Comparison of ENCODE assay signal across 7 cellular contexts in the genomic region with DNA sequence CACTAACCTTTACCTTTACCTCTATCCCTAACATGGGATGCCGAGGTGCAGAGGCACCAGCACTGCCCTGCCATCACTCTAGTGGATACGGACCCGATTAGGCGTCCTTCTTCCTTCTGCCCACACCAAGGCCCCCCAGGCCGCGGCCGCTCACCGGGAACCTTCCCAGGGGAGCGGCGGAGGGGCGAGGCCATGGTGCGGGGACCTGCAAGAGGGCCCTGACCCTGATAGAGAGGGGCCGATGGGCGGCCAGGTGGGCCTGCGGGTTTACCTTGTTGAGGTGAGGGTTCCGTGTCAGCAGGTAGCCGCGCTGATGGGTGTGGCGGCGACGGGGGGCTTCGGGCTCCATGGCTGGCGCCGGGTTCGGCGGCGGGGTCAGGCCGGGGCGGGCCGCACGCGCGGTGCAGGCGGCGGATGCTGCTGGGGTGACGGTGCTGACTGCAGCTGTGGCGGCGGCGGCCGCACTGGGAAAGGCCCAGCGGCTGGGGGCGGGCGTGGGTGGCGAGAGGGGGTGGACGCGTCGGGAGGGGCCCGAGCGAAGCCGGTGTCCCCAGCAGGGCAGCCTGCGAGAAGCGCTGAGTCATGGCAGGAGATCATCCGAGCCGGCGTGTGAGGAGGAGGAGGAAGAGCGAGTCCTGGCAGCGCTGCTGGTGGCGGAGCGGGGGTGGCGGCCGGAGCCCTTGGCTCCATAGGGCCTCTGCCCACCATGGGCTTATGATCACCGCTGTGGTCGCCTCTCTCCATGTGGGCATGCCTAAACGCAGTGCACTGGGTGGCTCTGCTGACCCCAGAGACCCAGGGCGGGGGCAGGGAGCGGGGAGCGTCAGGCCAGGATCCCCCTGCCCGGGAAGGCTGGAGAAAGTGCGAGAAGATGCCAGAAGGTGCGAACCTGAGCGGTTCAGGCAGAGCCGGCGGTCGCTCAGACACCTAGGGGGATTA. TPM values are rescaled to one million over a fixed set of nuclear protein-coding genes. Genes with fewer than 3 reads are reported as not detected.
DNase-seq lines count a peak whose midpoint lies in the region; ATAC-seq and TF ChIP-seq lines count a peak whose summit lies in the region.

A gene (minus strand): TSS at position 446 of the 939 bp plus-strand sequence. CDS start 97 bp downstream, at position 349.

- H3K79me2 ChIP-seq in KMS-11 (ENCODE audit: insufficient read depth, low read depth): peaks cover 46% of the 10 kb centered on the region

- H3K27ac Mint-ChIP-seq in activated CD4-positive, alpha-beta memory T cell treated with anti-CD3 and anti-CD28 coated beads, Interleukin-2, amount 10 ng/mL, durations not matched to agents 7 days and 5 days: no peak within 1 kb of the TSS
- peak within 1 kb of the TSS; percentile 80 for H3K27ac Mint-ChIP-seq in stimulated activated effector memory CD8-positive, alpha-beta T cell treated with anti-CD3 and anti-CD28 coated beads, Interleukin-12 subunit alpha, Interleukin-12 subunit beta, amount 100 ng/mL, for 72 hours

- H3K4me3 ChIP-seq in KMS-11 (IDR thresholded peaks at IDR 0.05; ENCODE audit: insufficient read depth, low read depth, low read length) (peak within 1 kb of the TSS; percentile 43), epithelial cell of esophagus (ENCODE audit: low read length) (peak within 1 kb of the TSS; percentile 60)

- peak within 1 kb of the TSS; percentile 78 for H3K4me2 ChIP-seq in KMS-11

- CTCF ChIA-PET in activated CD4-positive, alpha-beta memory T cell treated with anti-CD3 and anti-CD28 coated beads, Interleukin-2, amount 10 ng/mL, durations not matched to agents 7 days and 5 days (lab: Charles Lee): no interaction called here

- peaks cover 3% of the 10 kb centered on the region for H3K9me3 Mint-ChIP-seq in activated CD4-positive, alpha-beta memory T cell treated with anti-CD3 and anti-CD28 coated beads, Interleukin-2, amount 10 ng/mL, durations not matched to agents 7 days and 5 days
- no peaks in the 10 kb centered on the region for H3K9me3 Mint-ChIP-seq in stimulated activated effector memory CD8-positive, alpha-beta T cell treated with anti-CD3 and anti-CD28 coated beads, Interleukin-12 subunit alpha, Interleukin-12 subunit beta, amount 100 ng/mL, for 72 hours

- peak within 1 kb of the TSS; percentile 75 for H2AFZ ChIP-seq in KMS-11 (ENCODE audit: low read depth)

- H3K9ac ChIP-seq in KMS-11: peak within 1 kb of the TSS; percentile 92

- peak within 1 kb of the TSS; percentile 88 for H3K27ac ChIP-seq in KMS-11

- H3K27me3 ChIP-seq in KMS-11 (ENCODE audit: insufficient read depth, low read depth): no peaks in the 10 kb centered on the region

- H4K20me1 ChIP-seq in KMS-11 (ENCODE audit: insufficient read depth): no peaks in the 10 kb centered on the region

- DNase-seq in GOT3 (lab: John Stamatoyannopoulos, UW): peak; percentile 35
- DNase-seq in activated CD4-positive, alpha-beta memory T cell treated with anti-CD3 and anti-CD28 coated beads, Interleukin-2, amount 10 ng/mL, durations not matched to agents 7 days and 5 days: peak; percentile 29
- peak; percentile 86 for DNase-seq in epithelial cell of esophagus (ENCODE audit: low read depth)
- peak; percentile 93 for DNase-seq in mesenteric fat pad (ENCODE audit: low spot score)
- DNase-seq in stimulated activated effector memory CD8-positive, alpha-beta T cell treated with anti-CD3 and anti-CD28 coated beads, Interleukin-12 subunit alpha, Interleukin-12 subunit beta, amount 100 ng/mL, for 72 hours (ENCODE audit: low spot score in 2 of 2): peak in 1 of 2 donors; percentile 17

- H3K36me3 Mint-ChIP-seq in activated CD4-positive, alpha-beta memory T cell treated with anti-CD3 and anti-CD28 coated beads, Interleukin-2, amount 10 ng/mL, durations not matched to agents 7 days and 5 days (ENCODE audit: low read depth): no peaks in the 10 kb centered on the region
- no peaks in the 10 kb centered on the region for H3K36me3 Mint-ChIP-seq in stimulated activated effector memory CD8-positive, alpha-beta T cell treated with anti-CD3 and anti-CD28 coated beads, Interleukin-12 subunit alpha, Interleukin-12 subunit beta, amount 100 ng/mL, for 72 hours

- peak; percentile 84 for ATAC-seq in GM18498 (IDR thresholded peaks at IDR 0.05; ENCODE audit: unreplicated experiment)
- peak; percentile 93 for ATAC-seq in stimulated activated effector memory CD8-positive, alpha-beta T cell treated with anti-CD3 and anti-CD28 coated beads, Interleukin-12 subunit alpha, Interleukin-12 subunit beta, amount 100 ng/mL, for 72 hours

- POLR2A ChIA-PET in activated CD4-positive, alpha-beta memory T cell treated with anti-CD3 and anti-CD28 coated beads, Interleukin-2, amount 10 ng/mL, durations not matched to agents 7 days and 5 days (lab: Charles Lee): no interaction called here

- peaks cover 2% of the 10 kb centered on the region for H3K4me1 Mint-ChIP-seq in activated CD4-positive, alpha-beta memory T cell treated with anti-CD3 and anti-CD28 coated beads, Interleukin-2, amount 10 ng/mL, durations not matched to agents 7 days and 5 days
- peaks cover 6% of the 10 kb centered on the region for H3K4me1 Mint-ChIP-seq in stimulated activated effector memory CD8-positive, alpha-beta T cell treated with anti-CD3 and anti-CD28 coated beads, Interleukin-12 subunit alpha, Interleukin-12 subunit beta, amount 100 ng/mL, for 72 hours

- H3K4me3 Mint-ChIP-seq in activated CD4-positive, alpha-beta memory T cell treated with anti-CD3 and anti-CD28 coated beads, Interleukin-2, amount 10 ng/mL, durations not matched to agents 7 days and 5 days: no peak within 1 kb of the TSS
- peak within 1 kb of the TSS; percentile 76 for H3K4me3 Mint-ChIP-seq in stimulated activated effector memory CD8-positive, alpha-beta T cell treated with anti-CD3 and anti-CD28 coated beads, Interleukin-12 subunit alpha, Interleukin-12 subunit beta, amount 100 ng/mL, for 72 hours

- no peaks in the 10 kb centered on the region for H3K36me3 ChIP-seq in KMS-11 (ENCODE audit: insufficient read depth)

- no peak for TF ChIP-seq CTCF in KMS-11 (conservative IDR thresholded peaks at IDR 0.05; ENCODE audit: low read depth, low read length)
- no peak for TF ChIP-seq CTCF in epithelial cell of esophagus (IDR thresholded peaks at IDR 0.05; ENCODE audit: insufficient read depth, low read depth, low read length, missing control alignments)

- H3K27me3 Mint-ChIP-seq in activated CD4-positive, alpha-beta memory T cell treated with anti-CD3 and anti-CD28 coated beads, Interleukin-2, amount 10 ng/mL, durations not matched to agents 7 days and 5 days: peaks cover 15% of the 10 kb centered on the region

- H3K4me1 ChIP-seq in KMS-11 (ENCODE audit: low read depth, poor library complexity, severe bottlenecking): peaks cover 63% of the 10 kb centered on the region

RNA-seq across cellular contexts. Expression of the gene that starts here (rescaled TPM):
- under 1 TPM; 0.10 to 0.13 TPM for total RNA-seq in activated CD4-positive, alpha-beta memory T cell treated with anti-CD3 and anti-CD28 coated beads, Interleukin-2, amount 10 ng/mL, durations not matched to agents 7 days and 5 days
- total RNA-seq in mesenteric fat pad: 31.7 TPM

Comparison
In these comparisons a context has a peak if more than half of its experiments do, and no peak if none do; other contexts are left out.
1. RNA of the gene that starts here (total RNA-seq): 31.7 TPM in mesenteric fat pad (single experiment); 0.10 to 0.13 TPM in activated CD4-positive, alpha-beta memory T cell treated with anti-CD3 and anti-CD28 coated beads, Interleukin-2, amount 10 ng/mL, durations not matched to agents 7 days and 5 days; every median in the first group is over 10 times any median in the second.
2. Peak in DNase-seq in activated CD4-positive, alpha-beta memory T cell treated with anti-CD3 and anti-CD28 coated beads, Interleukin-2, amount 10 ng/mL, durations not matched to agents 7 days and 5 days; RNA of the gene not detected or under 1 TPM.